8 cellular contexts compared by ENCODE assay signal in the genomic region with DNA sequence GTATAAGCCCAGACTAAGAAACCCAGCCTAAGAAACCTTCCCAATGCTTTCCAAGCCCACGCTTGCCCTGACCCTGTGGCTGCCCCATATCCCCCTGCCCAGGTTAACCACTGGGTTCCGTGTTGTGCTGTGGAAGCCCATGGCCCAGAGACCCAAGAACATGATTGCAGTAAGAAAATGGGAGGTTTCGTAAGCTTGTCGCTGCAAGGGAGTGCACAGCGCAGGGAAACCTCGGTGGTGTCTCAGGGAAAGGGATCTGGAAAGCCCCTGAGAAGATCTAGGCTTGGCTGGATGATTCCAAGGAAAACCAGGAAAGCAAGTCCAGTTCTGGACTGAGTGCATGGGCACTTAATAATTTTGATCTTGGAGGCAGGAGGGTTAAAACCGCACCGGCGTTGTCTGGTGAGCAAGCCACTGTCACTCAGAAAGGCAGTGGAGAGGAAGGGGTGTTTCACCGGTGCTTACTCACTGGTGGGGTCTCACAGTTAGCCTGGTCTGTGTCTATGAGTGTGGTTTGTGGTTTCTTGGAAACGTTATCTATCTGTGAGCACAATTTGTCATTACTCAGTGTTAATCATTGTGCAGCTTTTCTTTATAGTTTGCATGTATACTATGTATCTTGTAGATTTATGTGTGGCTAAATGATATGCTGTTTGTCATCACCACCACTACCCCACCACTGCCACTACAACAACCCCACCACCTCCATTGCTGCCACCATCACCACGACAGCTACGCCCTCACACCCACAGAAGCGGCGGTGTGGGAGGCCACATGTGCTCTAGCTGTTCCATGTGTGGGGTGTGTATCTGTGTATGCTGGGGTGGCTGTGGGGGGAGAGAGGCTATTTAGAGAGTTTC. TPM values are rescaled to one million over a fixed set of nuclear protein-coding genes. Genes with fewer than 3 reads are reported as not detected.
A peak's percentile ranks its signal among the peaks of the same experiment; 100 is the strongest.
DNase-seq lines count a peak whose midpoint lies in the region; ATAC-seq, FAIRE-seq and TF ChIP-seq lines count a peak whose summit lies in the region.

No MANE protein-coding gene starts in this region.

- H3K27me3 Mint-ChIP-seq in activated T-helper 17 cell treated with anti-CD3 and anti-CD28 coated beads, Interleukin-2, amount 50 U/mL, for 72 hours, result peaks cover 5% of the 10 kb centered on the region

- no peaks in the 10 kb centered on the region for H3K9me3 Mint-ChIP-seq in activated T-helper 17 cell treated with anti-CD3 and anti-CD28 coated beads, Interleukin-2, amount 50 U/mL, for 72 hours

- FAIRE-seq in H54 (lab: Jason Lieb, UNC), result no peak

- H3K27ac Mint-ChIP-seq in activated T-helper 17 cell treated with anti-CD3 and anti-CD28 coated beads, Interleukin-2, amount 50 U/mL, for 72 hours, result no peak overlapping the region

- TF ChIP-seq CTCF in kidney epithelial cell (IDR thresholded peaks at IDR 0.05; ENCODE audit: insufficient read depth, low read length, poor library complexity, severe bottlenecking), result no peak

- H3K4me1 Mint-ChIP-seq in activated T-helper 17 cell treated with anti-CD3 and anti-CD28 coated beads, Interleukin-2, amount 50 U/mL, for 72 hours, result no peaks in the 10 kb centered on the region

- no peak overlapping the region for H3K4me3 Mint-ChIP-seq in activated T-helper 17 cell treated with anti-CD3 and anti-CD28 coated beads, Interleukin-2, amount 50 U/mL, for 72 hours

- no peak for TF ChIP-seq POLR2A in H54 (IDR thresholded peaks at IDR 0.05; ENCODE audit: low read depth, low read length)

- peak; percentile 92 for ATAC-seq in activated T-helper 17 cell treated with anti-CD3 and anti-CD28 coated beads, Interleukin-2, amount 50 U/mL, for 72 hours (replicated peaks)
- no peak for ATAC-seq in GM19452 (IDR thresholded peaks at IDR 0.05; ENCODE audit: unreplicated experiment)
- no peak for ATAC-seq in HG03196 (IDR thresholded peaks at IDR 0.05; ENCODE audit: unreplicated experiment)

- H3K36me3 Mint-ChIP-seq in activated T-helper 17 cell treated with anti-CD3 and anti-CD28 coated beads, Interleukin-2, amount 50 U/mL, for 72 hours (ENCODE audit: low read depth), result no peaks in the 10 kb centered on the region

- H3K27me3 ChIP-seq in kidney epithelial cell (ENCODE audit: control insufficient read depth, insufficient read depth, low read length), result peaks cover 29% of the 10 kb centered on the region

- H3K4me3 ChIP-seq in kidney epithelial cell (ENCODE audit: low read depth, low read length), result no peak overlapping the region

- in situ Hi-C loops in ACHN (cut with HindIII; ENCODE audit: low pct_ligation_motif_present, low pct_unique_long_range_greater_than_20kb, low sequenced_read_pairs), result no loop called here

- no peaks in the 10 kb centered on the region for H3K36me3 ChIP-seq in kidney epithelial cell (ENCODE audit: control insufficient read depth, insufficient read depth, low read length)

- peak; percentile 25 for DNase-seq in ACHN
- DNase-seq in HS-27A (ENCODE audit: low read depth), result peak; percentile 71
- peak; percentile 70 for DNase-seq in kidney epithelial cell (ENCODE audit: low read depth)
- DNase-seq in H54 (ENCODE audit: insufficient read length, low spot score), result no peak
- DNase-seq in GM19238 (ENCODE audit: insufficient read length, low spot score), result no peak

RNA-seq across cellular contexts. Expression of gene PRDM11, which starts 53.3 kb away (rescaled TPM):
- total RNA-seq in activated T-helper 17 cell treated with anti-CD3 and anti-CD28 coated beads, Interleukin-2, amount 50 U/mL, for 72 hours, result 1 to 10 TPM in 1 of 2 donors, under 1 TPM in 1; 0.40 to 2.0 TPM
- 6.6 and 9.5 TPM in 2 replicates for total RNA-seq in kidney epithelial cell

Comparison
In these comparisons a context has a peak if more than half of its experiments do, and no peak if none do; other contexts are left out.
1. DNase-seq: peak in ACHN (single experiment), HS-27A (single experiment) and kidney epithelial cell (single experiment); none in H54 (single experiment) and GM19238 (single experiment).